17 cellular contexts compared by ENCODE assay signal in the genomic region with DNA sequence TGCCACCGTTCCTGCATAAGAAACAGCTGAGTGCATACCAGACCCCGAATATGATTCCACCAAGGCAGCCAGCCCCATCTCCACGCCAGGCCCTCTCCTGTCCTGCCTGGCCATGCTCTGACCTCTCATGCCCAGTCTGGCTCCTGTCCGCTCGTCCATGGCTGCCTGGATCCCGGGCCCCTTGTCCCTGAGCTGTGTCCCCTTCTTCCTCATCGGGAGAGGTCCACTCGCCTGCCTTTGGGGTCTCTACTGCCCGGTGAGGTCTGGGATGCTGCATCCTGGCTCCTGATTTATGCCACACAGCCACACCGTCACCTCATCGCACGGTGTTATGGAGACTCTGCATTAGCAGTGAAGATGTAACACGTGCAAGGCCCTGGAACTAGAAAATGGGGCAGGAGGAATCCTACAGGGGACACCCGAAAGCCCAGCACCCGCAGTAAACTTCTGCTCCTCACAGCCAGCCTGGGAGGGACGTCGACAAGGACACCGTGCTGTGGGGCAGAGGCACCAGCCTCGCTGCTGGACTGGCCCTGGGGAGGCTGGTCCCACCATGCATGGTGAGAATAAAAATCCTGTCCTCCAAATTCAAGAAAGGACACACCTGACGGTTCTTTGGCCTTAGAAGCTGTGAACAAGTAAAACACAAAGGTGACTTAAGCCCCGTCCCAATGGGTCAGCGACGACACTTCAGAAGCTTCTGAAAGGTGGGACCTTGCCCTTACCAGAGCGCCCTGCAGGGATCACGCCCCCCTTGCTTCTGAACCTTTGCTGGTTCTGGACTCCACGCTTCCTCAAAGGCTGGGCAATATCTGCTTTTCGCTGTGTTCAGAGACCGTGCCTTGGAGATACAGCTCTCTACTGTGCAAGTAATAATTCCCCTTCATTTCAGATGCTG.
"Had no signal": no experiment of that assay in that cellular context is flagged by ENCODE, and none has a peak within 500 bp of the region (broad histone marks: within the 10 kb centered on the region; RNA-seq: fewer than 3 reads in every experiment).

No MANE protein-coding gene starts in this region.

- H3K27ac ChIP-seq: foreskin keratinocyte, left ventricle myocardium inferior, sigmoid colon, spleen, thyroid gland had no signal

- DNase-seq: activated naive CD4-positive, alpha-beta T cell treated with Interleukin-2 at 50 U/mL for 16 hours; activated T-cell treated with anti-CD3 and anti-CD28 coated beads, Interleukin-2, amount 50 U/mL, for 24 hours; amygdala; effector CD4-positive, alpha-beta T cell; erythroblast; foreskin keratinocyte; immature natural killer cell; kidney glomerular epithelial cell; left ventricle myocardium inferior; retina; sigmoid colon; stimulated activated CD4-positive, alpha-beta T cell treated with anti-CD3 and anti-CD28 coated beads, Interleukin-4, amount 100 ng/mL, for 24 hours; stimulated activated naive CD8-positive, alpha-beta T cell treated with anti-CD3 and anti-CD28 coated beads, Interleukin-15, Interleukin-2, amounts not matched to agents 100 U/mL and 50 U/mL, for 24 hours; T-helper 9 cell; thyroid gland had no signal

- ATAC-seq: stimulated activated naive CD8-positive, alpha-beta T cell treated with anti-CD3 and anti-CD28 coated beads, Interleukin-15, Interleukin-2, amounts not matched to agents 100 U/mL and 50 U/mL, for 24 hours; WTC11 had no signal
